1 cellular context compared by ENCODE assay signal in the genomic region with DNA sequence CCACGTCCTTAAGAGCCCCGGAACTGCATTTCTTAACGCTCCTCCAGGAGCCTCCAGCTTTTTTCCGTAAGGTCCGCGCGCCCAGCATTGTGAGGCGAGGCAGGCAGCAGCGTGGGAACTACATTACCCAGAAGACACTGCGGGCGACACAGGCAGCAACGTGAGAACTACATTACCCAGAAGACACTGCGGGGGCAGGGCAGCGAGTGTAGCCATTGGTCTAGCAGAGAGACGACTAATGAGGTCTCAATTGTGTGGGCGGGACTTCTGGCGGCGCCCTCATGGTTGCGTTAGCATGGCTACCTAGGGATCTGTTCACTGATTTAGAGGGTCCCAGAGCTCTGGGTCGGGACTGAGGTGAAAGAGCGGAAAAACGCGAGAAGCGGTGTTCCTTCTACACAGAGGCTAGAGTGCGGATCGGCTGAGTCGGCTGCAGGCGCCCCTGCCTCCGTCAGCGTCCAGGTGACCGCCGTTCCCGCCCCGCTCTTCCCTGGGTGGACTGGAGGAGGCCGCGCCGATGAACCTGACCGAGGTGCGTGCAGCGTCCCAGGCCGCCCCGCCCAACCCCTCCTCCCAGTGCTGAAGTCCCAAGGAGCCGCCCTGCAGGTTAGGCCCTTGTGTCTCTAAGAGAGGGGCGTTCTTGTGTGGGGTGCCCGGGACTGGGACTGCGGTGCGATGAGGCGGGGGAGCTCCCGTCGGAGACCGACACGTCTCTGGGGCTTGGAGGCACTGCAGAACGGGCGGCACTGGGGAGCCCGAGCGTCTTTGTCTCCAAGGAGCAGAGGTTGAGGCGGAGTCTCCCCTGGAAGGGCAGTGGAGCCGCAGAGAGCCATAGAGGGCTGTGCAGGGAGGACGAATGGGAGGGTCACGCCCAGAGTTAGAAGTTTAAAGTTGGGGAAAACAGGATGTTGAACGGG.
A peak's percentile ranks its signal among the peaks of the same experiment; 100 is the strongest.
TF ChIP-seq lines count a peak whose summit lies in the region.

A gene (plus strand): TSS at position 264 of the 917 bp plus-strand sequence. CDS start 254 bp downstream, at position 518.

TF ChIP-seq in GM12878, 131 proteins besides CTCF, POLR2A, EP300 and RAD21 (continued from another document):
- TF ChIP-seq, protein P1, sequence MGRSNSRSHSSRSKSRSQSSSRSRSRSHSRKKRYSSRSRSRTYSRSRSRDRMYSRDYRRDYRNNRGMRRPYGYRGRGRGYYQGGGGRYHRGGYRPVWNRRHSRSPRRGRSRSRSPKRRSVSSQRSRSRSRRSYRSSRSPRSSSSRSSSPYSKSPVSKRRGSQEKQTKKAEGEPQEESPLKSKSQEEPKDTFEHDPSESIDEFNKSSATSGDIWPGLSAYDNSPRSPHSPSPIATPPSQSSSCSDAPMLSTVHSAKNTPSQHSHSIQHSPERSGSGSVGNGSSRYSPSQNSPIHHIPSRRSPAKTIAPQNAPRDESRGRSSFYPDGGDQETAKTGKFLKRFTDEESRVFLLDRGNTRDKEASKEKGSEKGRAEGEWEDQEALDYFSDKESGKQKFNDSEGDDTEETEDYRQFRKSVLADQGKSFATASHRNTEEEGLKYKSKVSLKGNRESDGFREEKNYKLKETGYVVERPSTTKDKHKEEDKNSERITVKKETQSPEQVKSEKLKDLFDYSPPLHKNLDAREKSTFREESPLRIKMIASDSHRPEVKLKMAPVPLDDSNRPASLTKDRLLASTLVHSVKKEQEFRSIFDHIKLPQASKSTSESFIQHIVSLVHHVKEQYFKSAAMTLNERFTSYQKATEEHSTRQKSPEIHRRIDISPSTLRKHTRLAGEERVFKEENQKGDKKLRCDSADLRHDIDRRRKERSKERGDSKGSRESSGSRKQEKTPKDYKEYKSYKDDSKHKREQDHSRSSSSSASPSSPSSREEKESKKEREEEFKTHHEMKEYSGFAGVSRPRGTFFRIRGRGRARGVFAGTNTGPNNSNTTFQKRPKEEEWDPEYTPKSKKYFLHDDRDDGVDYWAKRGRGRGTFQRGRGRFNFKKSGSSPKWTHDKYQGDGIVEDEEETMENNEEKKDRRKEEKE (IDR thresholded peaks at IDR 0.05): no peak
- TF ChIP-seq, protein P2, sequence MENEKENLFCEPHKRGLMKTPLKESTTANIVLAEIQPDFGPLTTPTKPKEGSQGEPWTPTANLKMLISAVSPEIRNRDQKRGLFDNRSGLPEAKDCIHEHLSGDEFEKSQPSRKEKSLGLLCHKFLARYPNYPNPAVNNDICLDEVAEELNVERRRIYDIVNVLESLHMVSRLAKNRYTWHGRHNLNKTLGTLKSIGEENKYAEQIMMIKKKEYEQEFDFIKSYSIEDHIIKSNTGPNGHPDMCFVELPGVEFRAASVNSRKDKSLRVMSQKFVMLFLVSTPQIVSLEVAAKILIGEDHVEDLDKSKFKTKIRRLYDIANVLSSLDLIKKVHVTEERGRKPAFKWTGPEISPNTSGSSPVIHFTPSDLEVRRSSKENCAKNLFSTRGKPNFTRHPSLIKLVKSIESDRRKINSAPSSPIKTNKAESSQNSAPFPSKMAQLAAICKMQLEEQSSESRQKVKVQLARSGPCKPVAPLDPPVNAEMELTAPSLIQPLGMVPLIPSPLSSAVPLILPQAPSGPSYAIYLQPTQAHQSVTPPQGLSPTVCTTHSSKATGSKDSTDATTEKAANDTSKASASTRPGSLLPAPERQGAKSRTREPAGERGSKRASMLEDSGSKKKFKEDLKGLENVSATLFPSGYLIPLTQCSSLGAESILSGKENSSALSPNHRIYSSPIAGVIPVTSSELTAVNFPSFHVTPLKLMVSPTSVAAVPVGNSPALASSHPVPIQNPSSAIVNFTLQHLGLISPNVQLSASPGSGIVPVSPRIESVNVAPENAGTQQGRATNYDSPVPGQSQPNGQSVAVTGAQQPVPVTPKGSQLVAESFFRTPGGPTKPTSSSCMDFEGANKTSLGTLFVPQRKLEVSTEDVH (IDR thresholded peaks at IDR 0.05; ENCODE audit: low read depth, partially characterized antibody): no peak
- TF ChIP-seq SREBF1 (IDR thresholded peaks at IDR 0.05; ENCODE audit: low read length) (peak; percentile 87), YBX1 (IDR thresholded peaks at IDR 0.05) (no peak), YY1 (IDR thresholded peaks at IDR 0.05; ENCODE audit: low read depth, low read length) (peak; percentile 73), ZNF274 (IDR thresholded peaks at IDR 0.05; ENCODE audit: insufficient read depth, insufficient read length) (no peak), POU2F2 (IDR thresholded peaks at IDR 0.05; ENCODE audit: borderline replicate concordance, low read depth, low read length) (0 out of 3 replicates have a peak, but pooled peaks have one; percentile 37), SP1 (IDR thresholded peaks at IDR 0.05; ENCODE audit: low read depth, low read length) (peak; percentile 62), SMAD5 (IDR thresholded peaks at IDR 0.05; ENCODE audit: low read depth) (peak; percentile 80), SPI1 (IDR thresholded peaks at IDR 0.05; ENCODE audit: borderline replicate concordance, insufficient read depth, low read depth, low read length) (no peak), CBFB (IDR thresholded peaks at IDR 0.05; ENCODE audit: low read depth) (peak; percentile 44; the same call in 1 of the 2 replicates), PML (IDR thresholded peaks at IDR 0.05; ENCODE audit: low read length) (peak; percentile 38; the same call in 1 of the 2 replicates), ATF7 (IDR thresholded peaks at IDR 0.05; ENCODE audit: low read depth) (0 out of 2 replicates have a peak, but pooled peaks have one; percentile 35), MTA3 (IDR thresholded peaks at IDR 0.05; ENCODE audit: borderline replicate concordance, low read length) (no peak), PAX5 (IDR thresholded peaks at IDR 0.05; ENCODE audit: borderline replicate concordance, low read depth, low read length) (peak; percentile 55; the same call in 1 of the 2 replicates), CEBPB (IDR thresholded peaks at IDR 0.05; ENCODE audit: borderline replicate concordance in 1 of 2, low read depth in 2 of 2, low read length in 2 of 2) (no peak), STAT1 (conservative IDR thresholded peaks at IDR 0.05) (0 out of 2 replicates have a peak, but pooled peaks have one; percentile 56), MYC (IDR thresholded peaks at IDR 0.05; ENCODE audit: insufficient read depth, insufficient read length, insufficient replicate concordance, low read length, severe bottlenecking) (peak; percentile 66), ZNF24 (IDR thresholded peaks at IDR 0.05) (no peak), KAT2A (conservative IDR thresholded peaks at IDR 0.05; ENCODE audit: control insufficient read depth, low read depth, low read length) (no peak), CREB1 (IDR thresholded peaks at IDR 0.05; ENCODE audit: low read depth) (peak; percentile 95), ZNF217 (IDR thresholded peaks at IDR 0.05) (no peak), ZBED1 (IDR thresholded peaks at IDR 0.05; ENCODE audit: borderline replicate concordance) (no peak), TARDBP (IDR thresholded peaks at IDR 0.05; ENCODE audit: borderline replicate concordance) (peak; percentile 94)
- TF ChIP-seq, protein P3, sequence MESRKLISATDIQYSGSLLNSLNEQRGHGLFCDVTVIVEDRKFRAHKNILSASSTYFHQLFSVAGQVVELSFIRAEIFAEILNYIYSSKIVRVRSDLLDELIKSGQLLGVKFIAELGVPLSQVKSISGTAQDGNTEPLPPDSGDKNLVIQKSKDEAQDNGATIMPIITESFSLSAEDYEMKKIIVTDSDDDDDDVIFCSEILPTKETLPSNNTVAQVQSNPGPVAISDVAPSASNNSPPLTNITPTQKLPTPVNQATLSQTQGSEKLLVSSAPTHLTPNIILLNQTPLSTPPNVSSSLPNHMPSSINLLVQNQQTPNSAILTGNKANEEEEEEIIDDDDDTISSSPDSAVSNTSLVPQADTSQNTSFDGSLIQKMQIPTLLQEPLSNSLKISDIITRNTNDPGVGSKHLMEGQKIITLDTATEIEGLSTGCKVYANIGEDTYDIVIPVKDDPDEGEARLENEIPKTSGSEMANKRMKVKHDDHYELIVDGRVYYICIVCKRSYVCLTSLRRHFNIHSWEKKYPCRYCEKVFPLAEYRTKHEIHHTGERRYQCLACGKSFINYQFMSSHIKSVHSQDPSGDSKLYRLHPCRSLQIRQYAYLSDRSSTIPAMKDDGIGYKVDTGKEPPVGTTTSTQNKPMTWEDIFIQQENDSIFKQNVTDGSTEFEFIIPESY (IDR thresholded peaks at IDR 0.05): no peak
- TF ChIP-seq, protein P4, sequence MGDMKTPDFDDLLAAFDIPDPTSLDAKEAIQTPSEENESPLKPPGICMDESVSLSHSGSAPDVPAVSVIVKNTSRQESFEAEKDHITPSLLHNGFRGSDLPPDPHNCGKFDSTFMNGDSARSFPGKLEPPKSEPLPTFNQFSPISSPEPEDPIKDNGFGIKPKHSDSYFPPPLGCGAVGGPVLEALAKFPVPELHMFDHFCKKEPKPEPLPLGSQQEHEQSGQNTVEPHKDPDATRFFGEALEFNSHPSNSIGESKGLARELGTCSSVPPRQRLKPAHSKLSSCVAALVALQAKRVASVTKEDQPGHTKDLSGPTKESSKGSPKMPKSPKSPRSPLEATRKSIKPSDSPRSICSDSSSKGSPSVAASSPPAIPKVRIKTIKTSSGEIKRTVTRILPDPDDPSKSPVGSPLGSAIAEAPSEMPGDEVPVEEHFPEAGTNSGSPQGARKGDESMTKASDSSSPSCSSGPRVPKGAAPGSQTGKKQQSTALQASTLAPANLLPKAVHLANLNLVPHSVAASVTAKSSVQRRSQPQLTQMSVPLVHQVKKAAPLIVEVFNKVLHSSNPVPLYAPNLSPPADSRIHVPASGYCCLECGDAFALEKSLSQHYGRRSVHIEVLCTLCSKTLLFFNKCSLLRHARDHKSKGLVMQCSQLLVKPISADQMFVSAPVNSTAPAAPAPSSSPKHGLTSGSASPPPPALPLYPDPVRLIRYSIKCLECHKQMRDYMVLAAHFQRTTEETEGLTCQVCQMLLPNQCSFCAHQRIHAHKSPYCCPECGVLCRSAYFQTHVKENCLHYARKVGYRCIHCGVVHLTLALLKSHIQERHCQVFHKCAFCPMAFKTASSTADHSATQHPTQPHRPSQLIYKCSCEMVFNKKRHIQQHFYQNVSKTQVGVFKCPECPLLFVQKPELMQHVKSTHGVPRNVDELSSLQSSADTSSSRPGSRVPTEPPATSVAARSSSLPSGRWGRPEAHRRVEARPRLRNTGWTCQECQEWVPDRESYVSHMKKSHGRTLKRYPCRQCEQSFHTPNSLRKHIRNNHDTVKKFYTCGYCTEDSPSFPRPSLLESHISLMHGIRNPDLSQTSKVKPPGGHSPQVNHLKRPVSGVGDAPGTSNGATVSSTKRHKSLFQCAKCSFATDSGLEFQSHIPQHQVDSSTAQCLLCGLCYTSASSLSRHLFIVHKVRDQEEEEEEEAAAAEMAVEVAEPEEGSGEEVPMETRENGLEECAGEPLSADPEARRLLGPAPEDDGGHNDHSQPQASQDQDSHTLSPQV (IDR thresholded peaks at IDR 0.05): no peak
- TF ChIP-seq, protein P5, sequence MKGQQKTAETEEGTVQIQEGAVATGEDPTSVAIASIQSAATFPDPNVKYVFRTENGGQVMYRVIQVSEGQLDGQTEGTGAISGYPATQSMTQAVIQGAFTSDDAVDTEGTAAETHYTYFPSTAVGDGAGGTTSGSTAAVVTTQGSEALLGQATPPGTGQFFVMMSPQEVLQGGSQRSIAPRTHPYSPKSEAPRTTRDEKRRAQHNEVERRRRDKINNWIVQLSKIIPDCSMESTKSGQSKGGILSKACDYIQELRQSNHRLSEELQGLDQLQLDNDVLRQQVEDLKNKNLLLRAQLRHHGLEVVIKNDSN (IDR thresholded peaks at IDR 0.05; ENCODE audit: borderline replicate concordance, extremely low read length, insufficient read depth, low read depth, low read length): no peak
- TF ChIP-seq, protein P6, sequence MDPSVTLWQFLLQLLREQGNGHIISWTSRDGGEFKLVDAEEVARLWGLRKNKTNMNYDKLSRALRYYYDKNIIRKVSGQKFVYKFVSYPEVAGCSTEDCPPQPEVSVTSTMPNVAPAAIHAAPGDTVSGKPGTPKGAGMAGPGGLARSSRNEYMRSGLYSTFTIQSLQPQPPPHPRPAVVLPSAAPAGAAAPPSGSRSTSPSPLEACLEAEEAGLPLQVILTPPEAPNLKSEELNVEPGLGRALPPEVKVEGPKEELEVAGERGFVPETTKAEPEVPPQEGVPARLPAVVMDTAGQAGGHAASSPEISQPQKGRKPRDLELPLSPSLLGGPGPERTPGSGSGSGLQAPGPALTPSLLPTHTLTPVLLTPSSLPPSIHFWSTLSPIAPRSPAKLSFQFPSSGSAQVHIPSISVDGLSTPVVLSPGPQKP (IDR thresholded peaks at IDR 0.05; ENCODE audit: low read depth, low read length): peak; percentile 57; the same call in 1 of the 2 replicates
- TF ChIP-seq, protein P7, sequence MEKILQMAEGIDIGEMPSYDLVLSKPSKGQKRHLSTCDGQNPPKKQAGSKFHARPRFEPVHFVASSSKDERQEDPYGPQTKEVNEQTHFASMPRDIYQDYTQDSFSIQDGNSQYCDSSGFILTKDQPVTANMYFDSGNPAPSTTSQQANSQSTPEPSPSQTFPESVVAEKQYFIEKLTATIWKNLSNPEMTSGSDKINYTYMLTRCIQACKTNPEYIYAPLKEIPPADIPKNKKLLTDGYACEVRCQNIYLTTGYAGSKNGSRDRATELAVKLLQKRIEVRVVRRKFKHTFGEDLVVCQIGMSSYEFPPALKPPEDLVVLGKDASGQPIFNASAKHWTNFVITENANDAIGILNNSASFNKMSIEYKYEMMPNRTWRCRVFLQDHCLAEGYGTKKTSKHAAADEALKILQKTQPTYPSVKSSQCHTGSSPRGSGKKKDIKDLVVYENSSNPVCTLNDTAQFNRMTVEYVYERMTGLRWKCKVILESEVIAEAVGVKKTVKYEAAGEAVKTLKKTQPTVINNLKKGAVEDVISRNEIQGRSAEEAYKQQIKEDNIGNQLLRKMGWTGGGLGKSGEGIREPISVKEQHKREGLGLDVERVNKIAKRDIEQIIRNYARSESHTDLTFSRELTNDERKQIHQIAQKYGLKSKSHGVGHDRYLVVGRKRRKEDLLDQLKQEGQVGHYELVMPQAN (conservative IDR thresholded peaks at IDR 0.05): peak; percentile 49; the same call in 1 of the 2 replicates
- TF ChIP-seq, protein P8, sequence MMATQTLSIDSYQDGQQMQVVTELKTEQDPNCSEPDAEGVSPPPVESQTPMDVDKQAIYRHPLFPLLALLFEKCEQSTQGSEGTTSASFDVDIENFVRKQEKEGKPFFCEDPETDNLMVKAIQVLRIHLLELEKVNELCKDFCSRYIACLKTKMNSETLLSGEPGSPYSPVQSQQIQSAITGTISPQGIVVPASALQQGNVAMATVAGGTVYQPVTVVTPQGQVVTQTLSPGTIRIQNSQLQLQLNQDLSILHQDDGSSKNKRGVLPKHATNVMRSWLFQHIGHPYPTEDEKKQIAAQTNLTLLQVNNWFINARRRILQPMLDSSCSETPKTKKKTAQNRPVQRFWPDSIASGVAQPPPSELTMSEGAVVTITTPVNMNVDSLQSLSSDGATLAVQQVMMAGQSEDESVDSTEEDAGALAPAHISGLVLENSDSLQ (IDR thresholded peaks at IDR 0.05): peak; percentile 86
TF ChIP-seq in GM12878: peak in this region for 37.
